ENCODE assay signal across 11 cellular contexts in the genomic region with DNA sequence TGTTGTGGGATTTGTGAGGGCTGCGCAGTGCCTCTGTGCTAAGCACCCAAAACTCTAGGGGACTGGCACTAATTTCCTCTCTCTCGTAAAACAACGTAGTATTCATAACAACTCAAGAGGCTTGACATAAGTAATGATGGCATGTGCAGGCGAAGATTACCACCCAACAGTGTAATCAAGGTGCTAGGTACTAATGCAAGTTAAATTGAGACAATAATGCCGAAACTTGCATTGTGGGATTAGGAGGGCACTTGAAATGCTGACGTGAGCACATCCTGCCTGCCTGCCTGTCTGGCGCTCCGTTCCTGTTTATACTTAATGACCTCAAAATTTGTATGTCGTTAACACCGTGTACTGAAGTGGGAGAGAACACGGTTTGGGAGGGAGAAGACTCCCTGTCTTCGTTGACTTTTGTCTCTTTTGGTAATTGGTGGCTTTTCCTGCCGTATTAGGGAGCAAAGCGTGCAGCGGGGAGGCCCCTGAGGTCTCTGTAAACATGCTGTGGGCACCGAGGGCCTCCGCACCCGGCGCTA.
DNase-seq lines count a peak whose midpoint lies in the region; ATAC-seq and TF ChIP-seq lines count a peak whose summit lies in the region.
"Had no signal": no experiment of that assay in that cellular context is flagged by ENCODE, and none has a peak within 500 bp of the region (broad histone marks: within the 10 kb centered on the region; RNA-seq: fewer than 3 reads in every experiment).

No MANE protein-coding gene starts in this region.

- TF ChIP-seq CTCF in endothelial cell (IDR thresholded peaks at IDR 0.05; ENCODE audit: unreplicated experiment) (no peak), foreskin fibroblast (IDR thresholded peaks at IDR 0.05; ENCODE audit: low read depth, low read length) (no peak)

- H3K4me1 Mint-ChIP-seq in endothelial cell (ENCODE audit: unreplicated experiment), result peaks cover 14% of the 10 kb centered on the region

- H3K27me3 ChIP-seq in subcutaneous abdominal adipose tissue (ENCODE audit: control insufficient read depth in 5 of 5, insufficient read depth in 4 of 5, low read length in 5 of 5), result no peaks in the 10 kb centered on the region
- H3K27me3 ChIP-seq: foreskin keratinocyte had no signal

- H3K4me3 ChIP-seq in subcutaneous abdominal adipose tissue (ENCODE audit: low read depth in 1 of 5, low read length in 5 of 5) (peak overlapping the region in 4 of 5 donors; percentile 19 to 54 (median 42)), foreskin fibroblast (ENCODE audit: low read depth in 1 of 2, low read length in 2 of 2) (no peak overlapping the region)
- H3K4me3 ChIP-seq: skin epidermis had no signal

- ATAC-seq in HG02623 (IDR thresholded peaks at IDR 0.05; ENCODE audit: unreplicated experiment), result no peak
- ATAC-seq: foreskin keratinocyte had no signal

- peak; percentile 49 for DNase-seq in NCI-H2171 treated with DMSO at 0.1 percent for 48 hours (lab: John Stamatoyannopoulos, UW)
- DNase-seq in NCI-H2171 (lab: John Stamatoyannopoulos, UW), result no peak
- DNase-seq in NCI-H1105 (lab: John Stamatoyannopoulos, UW), result peak; percentile 49
- no peak for DNase-seq in endothelial cell (ENCODE audit: low spot score)
- no peak for DNase-seq in foreskin fibroblast
- no peak for DNase-seq in NCI-H146 (lab: John Stamatoyannopoulos, UW)
- DNase-seq: foreskin keratinocyte had no signal

- peaks cover 2 to 26% (median 20%) of the 10 kb centered on the region in 5 donors for H3K4me1 ChIP-seq in subcutaneous abdominal adipose tissue (ENCODE audit: control insufficient read depth in 5 of 5, insufficient read depth in 5 of 5, low read length in 5 of 5)
- H3K4me1 ChIP-seq: foreskin keratinocyte had no signal

- no peaks in the 10 kb centered on the region for H3K36me3 ChIP-seq in subcutaneous abdominal adipose tissue (ENCODE audit: control insufficient read depth in 5 of 5, insufficient read depth in 5 of 5, low read length in 5 of 5)

- H3K27me3 Mint-ChIP-seq in endothelial cell (ENCODE audit: unreplicated experiment), result peaks cover 2% of the 10 kb centered on the region

- H3K9me3 Mint-ChIP-seq in endothelial cell (ENCODE audit: unreplicated experiment), result no peaks in the 10 kb centered on the region
- H3K9me3 Mint-ChIP-seq: activated T-helper 2 cell treated with anti-CD3 and anti-CD28 coated beads, Interferon-gamma antibody, Interleukin-2, Interleukin-4, amounts not matched to agents 10 μg/mL and 5 μg/mL and 100 μg/mL, durations not matched to agents 14 hours and 24 hours and 36 hours had no signal

- no peaks in the 10 kb centered on the region for H3K9me3 ChIP-seq in subcutaneous abdominal adipose tissue (ENCODE audit: control insufficient read depth in 5 of 5, low read length in 5 of 5)

- peak overlapping the region; percentile 4 for H3K27ac Mint-ChIP-seq in endothelial cell (ENCODE audit: unreplicated experiment)
- H3K27ac Mint-ChIP-seq: activated T-helper 2 cell treated with anti-CD3 and anti-CD28 coated beads, Interferon-gamma antibody, Interleukin-2, Interleukin-4, amounts not matched to agents 10 μg/mL and 5 μg/mL and 100 μg/mL, durations not matched to agents 14 hours and 24 hours and 36 hours had no signal

- peak overlapping the region in 1 of 5 donors; percentile 17 for H3K9ac ChIP-seq in subcutaneous abdominal adipose tissue (ENCODE audit: low read length in 5 of 5)

- peaks cover 2% of the 10 kb centered on the region for H3K36me3 Mint-ChIP-seq in endothelial cell (ENCODE audit: low read depth, unreplicated experiment)

- no peak overlapping the region for H3K4me3 Mint-ChIP-seq in endothelial cell (ENCODE audit: unreplicated experiment)

- no peak overlapping the region for H3K27ac ChIP-seq in subcutaneous abdominal adipose tissue (ENCODE audit: low read depth, low read length)
- H3K27ac ChIP-seq: foreskin keratinocyte, skin epidermis had no signal

Comparison
In these comparisons a context has a peak if more than half of its experiments do, and no peak if none do; other contexts are left out.
1. DNase-seq: peak in NCI-H2171 treated with DMSO at 0.1 percent for 48 hours (single experiment) and NCI-H1105 (single experiment); none in NCI-H2171 (single experiment), endothelial cell (single experiment), foreskin fibroblast (0 of 2) and NCI-H146 (single experiment).
2. H3K4me3 ChIP-seq: peak in subcutaneous abdominal adipose tissue (4 of 5); none in foreskin fibroblast (0 of 2).